20 cellular contexts compared by ENCODE assay signal in genomic region chr4:3287972-3288570, GRCh38. TPM values are rescaled to one million over a fixed set of nuclear protein-coding genes. Genes with fewer than 3 reads are reported as not detected.
DNase-seq lines count a peak whose midpoint lies in the region; FAIRE-seq and TF ChIP-seq lines count a peak whose summit lies in the region.
"Had no signal": no experiment of that assay in that cellular context is flagged by ENCODE, and none has a peak within 500 bp of the region (broad histone marks: within the 10 kb centered on the region; RNA-seq: fewer than 3 reads in every experiment).

No MANE protein-coding gene starts in this region.

- in situ Hi-C loops in GM13976 (cut with MboI; ENCODE audit: low sequenced_read_pairs, unreplicated experiment) = no loop called here

- FAIRE-seq in kidney (lab: Jason Lieb, UNC) (no peak), GM19239 (lab: Jason Lieb, UNC) (no peak)
- FAIRE-seq: GM12878 had no signal

- no peak overlapping the region for H3K27ac ChIP-seq in kidney (ENCODE audit: low read depth in 2 of 2, low read length in 2 of 2)
- no peak overlapping the region for H3K27ac ChIP-seq in spleen
- H3K27ac ChIP-seq: KMS-11, Peyer's patch had no signal

- H3K9me3 ChIP-seq in kidney (ENCODE audit: control insufficient read depth in 1 of 2, low read length in 2 of 2) (no peaks in the 10 kb centered on the region), spleen (no peaks in the 10 kb centered on the region)
- H3K9me3 ChIP-seq: HAP-1, Peyer's patch had no signal

- H3K4me1 ChIP-seq in kidney (ENCODE audit: control insufficient read depth in 1 of 2, insufficient read depth in 1 of 2, low read depth in 1 of 2, low read length in 2 of 2) = peaks cover 0 to 5% of the 10 kb centered on the region in 2 donors
- H3K4me1 ChIP-seq in spleen = peaks cover 15 to 51% (median 37%) of the 10 kb centered on the region in 6 donors

- peaks cover 0 to 75% (median 0%) of the 10 kb centered on the region in 7 donors for H3K27me3 ChIP-seq in spleen (replicated peaks in 1 of 7)
- H3K27me3 ChIP-seq: Peyer's patch had no signal

- intact Hi-C loops in kidney (cut with DNase I) = no loop called here
- intact Hi-C loops in spleen (cut with DNase I; ENCODE audit: low total_unique reads) = loop anchor here (10.0 kb wide), 1 partner anchor 83 kb away; no protein-coding TSS in a partner anchor

- 79 to 91% (median 81%) methylated on average over 23 to 24 of the region's 24 CpGs for WGBS in spleen, 5 donors

- no peak overlapping the region for H3K9ac ChIP-seq in kidney (ENCODE audit: low read length in 2 of 2)
- H3K9ac ChIP-seq: KMS-11 had no signal

- DNase-seq in GM13976 (ENCODE audit: low spot score) = peak; percentile 22
- peak; percentile 37 for DNase-seq in activated CD8-positive, alpha-beta memory T cell treated with anti-CD3 and anti-CD28 coated beads, Interleukin-2, amount 50 U/mL, for 48 hours
- DNase-seq in kidney = peak; percentile 68
- peak; percentile 78 for DNase-seq in spleen
- DNase-seq in GM19239 (ENCODE audit: insufficient read length, low spot score) = no peak
- DNase-seq in stimulated activated CD4-positive, alpha-beta T cell treated with anti-CD3 and anti-CD28 coated beads, Interleukin-2, amount 100 ng/mL, for 48 hours = no peak
- DNase-seq in NCI-H146 treated with DMSO at 0.1 percent for 48 hours (lab: John Stamatoyannopoulos, UW; ENCODE audit: unreplicated experiment) = no peak
- DNase-seq: activated naive CD4-positive, alpha-beta T cell; activated T-cell treated with anti-CD3 and anti-CD28 coated beads, Interleukin-2, amount 50 U/mL, for 48 hours; central memory CD4-positive, alpha-beta T cell; COR-L47; MM.1S; NCI-H1417 treated with DMSO at 0.1 percent for 48 hours; NCI-H748 treated with DMSO at 0.1 percent for 48 hours; SIG-M5; stimulated activated CD4-positive, alpha-beta T cell treated with anti-CD3 and anti-CD28 coated beads, Interleukin-2, amount 100 ng/mL, for 24 hours had no signal

- TF ChIP-seq POLR2A in spleen (IDR thresholded peaks at IDR 0.05) = no peak

- H3K36me3 ChIP-seq in kidney (ENCODE audit: control insufficient read depth in 1 of 2, insufficient read depth in 2 of 2, low read length in 2 of 2) (no peaks in the 10 kb centered on the region), spleen (no peaks in the 10 kb centered on the region)
- H3K36me3 ChIP-seq: HAP-1, Peyer's patch had no signal

- H3K4me3 ChIP-seq in kidney (ENCODE audit: low read length in 2 of 2) (no peak overlapping the region), spleen (no peak overlapping the region)
- H3K4me3 ChIP-seq: GM12878, HAP-1, Peyer's patch had no signal

- TF ChIP-seq CTCF in GM13976 (IDR thresholded peaks at IDR 0.05; ENCODE audit: borderline replicate concordance, control extremely low read depth, extremely low read depth, insufficient read depth, missing control alignments) (no peak), kidney (IDR thresholded peaks at IDR 0.05; ENCODE audit: borderline replicate concordance, extremely low read depth, insufficient read depth) (no peak), spleen (IDR thresholded peaks at IDR 0.05 in 8 of 11, conservative IDR thresholded peaks at IDR 0.05 in 3 of 11) (no peak)

RNA-seq across cellular contexts. Expression of gene RGS12, which starts 4.8 kb away (rescaled TPM):
- 35.5 TPM for total RNA-seq in kidney
- 18.0 TPM for polyA plus RNA-seq in kidney (ENCODE audit: insufficient read depth, low read depth, low replicate concordance)
- total RNA-seq in spleen = 10 to 100 TPM; 12.0 to 36.2 (median 18.8) TPM
- 10 to 100 TPM in 2 of 3 donors, 1 to 10 TPM in 1; 7.5 to 26.5 (median 23.1) TPM for polyA plus RNA-seq in spleen

RNA-seq across cellular contexts. Expression of gene MSANTD1, which starts 39.1 kb away (rescaled TPM):
- 0.91 TPM for total RNA-seq in kidney
- not detected for polyA plus RNA-seq in kidney (ENCODE audit: insufficient read depth, low read depth, low replicate concordance)
- 1 to 10 TPM; 1.4 to 2.8 (median 2.2) TPM for total RNA-seq in spleen
- polyA plus RNA-seq in spleen = 1 to 10 TPM in 1 of 3 donors, under 1 TPM in 2; 0.41 to 1.0 (median 0.90) TPM

Comparison
In these comparisons a context has a peak if more than half of its experiments do, and no peak if none do; other contexts are left out.
1. DNase-seq: peak in GM13976 (single experiment), activated CD8-positive, alpha-beta memory T cell treated with anti-CD3 and anti-CD28 coated beads, Interleukin-2, amount 50 U/mL, for 48 hours (single experiment), kidney (single experiment) and spleen (single experiment); none in GM19239 (single experiment), stimulated activated CD4-positive, alpha-beta T cell treated with anti-CD3 and anti-CD28 coated beads, Interleukin-2, amount 100 ng/mL, for 48 hours (0 of 2) and NCI-H146 treated with DMSO at 0.1 percent for 48 hours (single experiment).